ENCODE assay signal across 24 cellular contexts in genomic region chr20:13101701-13102100, GRCh38.
DNase-seq lines count a peak whose midpoint lies in the region; ATAC-seq and TF ChIP-seq lines count a peak whose summit lies in the region.
"Had no signal": no experiment of that assay in that cellular context is flagged by ENCODE, and none has a peak within 500 bp of the region (broad histone marks: within the 10 kb centered on the region; RNA-seq: fewer than 3 reads in every experiment).

No MANE protein-coding gene starts in this region.

- POLR2A ChIA-PET in activated CD4-positive, alpha-beta memory T cell treated with anti-CD3 and anti-CD28 coated beads, Interleukin-2, amount 10 ng/mL, durations not matched to agents 7 days and 5 days (lab: Charles Lee), result no interaction called here

- H3K4me3 ChIP-seq in AG10803 (ENCODE audit: low read length), result no peak overlapping the region
- H3K4me3 ChIP-seq: A549, GM23338 had no signal

- DNase-seq in AG10803 (ENCODE audit: low read depth), result peak; percentile 25
- peak; percentile 57 for DNase-seq in NCI-H82 (lab: John Stamatoyannopoulos, UW)
- DNase-seq in omental fat pad (ENCODE audit: low spot score), result no peak
- DNase-seq in activated CD4-positive, alpha-beta memory T cell treated with anti-CD3 and anti-CD28 coated beads, Interleukin-2, amount 10 ng/mL, durations not matched to agents 7 days and 5 days, result no peak
- DNase-seq in NCI-H1105 treated with DMSO at 0.1 percent for 48 hours (lab: John Stamatoyannopoulos, UW), result no peak
- DNase-seq: activated B cell treated with CpG ODN at 0.5 μM for 24 hours; activated CD8-positive, alpha-beta memory T cell treated with anti-CD3 and anti-CD28 coated beads for 24 hours; activated naive CD8-positive, alpha-beta T cell treated with anti-CD3 and anti-CD28 coated beads for 36 hours; activated T-cell treated with anti-CD3 and anti-CD28 coated beads, Interleukin-2, amount 50 U/mL, for 72 hours; caudate nucleus; hypothalamus; mesendoderm; NCI-H2081; NCI-H524; nephron progenitor cell; SIG-M5 had no signal

- H3K9me3 Mint-ChIP-seq in activated CD4-positive, alpha-beta memory T cell treated with anti-CD3 and anti-CD28 coated beads, Interleukin-2, amount 10 ng/mL, durations not matched to agents 7 days and 5 days, result no peaks in the 10 kb centered on the region
- H3K9me3 Mint-ChIP-seq: activated B cell treated with CpG ODN at 0.5 μM for 24 hours; activated naive CD8-positive, alpha-beta T cell treated with anti-CD3 and anti-CD28 coated beads for 36 hours; activated T-cell treated with anti-CD3 and anti-CD28 coated beads, Interleukin-2, amount 50 U/mL, for 72 hours; GM23338; nephron progenitor cell; stimulated activated effector memory CD8-positive, alpha-beta T cell treated with anti-CD3 and anti-CD28 coated beads, Interleukin-12 subunit alpha, Interleukin-12 subunit beta, amount 100 ng/mL, for 72 hours; T-helper 1 cell treated with Interleukin-12 subunit alpha and Interleukin-12 subunit beta and Interleukin-4 antibody, amounts not matched to agents 30 μg/mL and 1 μg/mL, for 36 hours had no signal

- no peaks in the 10 kb centered on the region for H3K4me1 Mint-ChIP-seq in activated CD4-positive, alpha-beta memory T cell treated with anti-CD3 and anti-CD28 coated beads, Interleukin-2, amount 10 ng/mL, durations not matched to agents 7 days and 5 days
- H3K4me1 Mint-ChIP-seq: activated B cell treated with CpG ODN at 0.5 μM for 24 hours; activated naive CD8-positive, alpha-beta T cell treated with anti-CD3 and anti-CD28 coated beads for 36 hours; CD14-positive monocyte; stimulated activated effector memory CD8-positive, alpha-beta T cell treated with anti-CD3 and anti-CD28 coated beads, Interleukin-12 subunit alpha, Interleukin-12 subunit beta, amount 100 ng/mL, for 72 hours had no signal

- no peaks in the 10 kb centered on the region for H3K36me3 Mint-ChIP-seq in activated CD4-positive, alpha-beta memory T cell treated with anti-CD3 and anti-CD28 coated beads, Interleukin-2, amount 10 ng/mL, durations not matched to agents 7 days and 5 days (ENCODE audit: low read depth)
- H3K36me3 Mint-ChIP-seq: activated naive CD8-positive, alpha-beta T cell treated with anti-CD3 and anti-CD28 coated beads for 36 hours; CD14-positive monocyte; stimulated activated effector memory CD8-positive, alpha-beta T cell treated with anti-CD3 and anti-CD28 coated beads, Interleukin-12 subunit alpha, Interleukin-12 subunit beta, amount 100 ng/mL, for 72 hours had no signal

- H3K4me3 Mint-ChIP-seq in activated CD4-positive, alpha-beta memory T cell treated with anti-CD3 and anti-CD28 coated beads, Interleukin-2, amount 10 ng/mL, durations not matched to agents 7 days and 5 days, result no peak overlapping the region
- H3K4me3 Mint-ChIP-seq: activated B cell treated with CpG ODN at 0.5 μM for 24 hours; activated naive CD8-positive, alpha-beta T cell treated with anti-CD3 and anti-CD28 coated beads for 36 hours; activated T-cell treated with anti-CD3 and anti-CD28 coated beads, Interleukin-2, amount 50 U/mL, for 72 hours; CD14-positive monocyte; GM23338; nephron progenitor cell; stimulated activated effector memory CD8-positive, alpha-beta T cell treated with anti-CD3 and anti-CD28 coated beads, Interleukin-12 subunit alpha, Interleukin-12 subunit beta, amount 100 ng/mL, for 72 hours; T-helper 1 cell treated with Interleukin-12 subunit alpha and Interleukin-12 subunit beta and Interleukin-4 antibody, amounts not matched to agents 30 μg/mL and 1 μg/mL, for 36 hours had no signal

- CTCF ChIA-PET in activated CD4-positive, alpha-beta memory T cell treated with anti-CD3 and anti-CD28 coated beads, Interleukin-2, amount 10 ng/mL, durations not matched to agents 7 days and 5 days (lab: Charles Lee), result no interaction called here

- TF ChIP-seq CTCF in AG10803 (conservative IDR thresholded peaks at IDR 0.05; ENCODE audit: low read length) (no peak), omental fat pad (IDR thresholded peaks at IDR 0.05) (no peak)

- no peak overlapping the region for H3K27ac Mint-ChIP-seq in activated CD4-positive, alpha-beta memory T cell treated with anti-CD3 and anti-CD28 coated beads, Interleukin-2, amount 10 ng/mL, durations not matched to agents 7 days and 5 days
- H3K27ac Mint-ChIP-seq: activated B cell treated with CpG ODN at 0.5 μM for 24 hours; activated naive CD8-positive, alpha-beta T cell treated with anti-CD3 and anti-CD28 coated beads for 36 hours; activated T-cell treated with anti-CD3 and anti-CD28 coated beads, Interleukin-2, amount 50 U/mL, for 72 hours; GM23338; nephron progenitor cell; stimulated activated effector memory CD8-positive, alpha-beta T cell treated with anti-CD3 and anti-CD28 coated beads, Interleukin-12 subunit alpha, Interleukin-12 subunit beta, amount 100 ng/mL, for 72 hours; T-helper 1 cell treated with Interleukin-12 subunit alpha and Interleukin-12 subunit beta and Interleukin-4 antibody, amounts not matched to agents 30 μg/mL and 1 μg/mL, for 36 hours had no signal

- ATAC-seq in esophagus mucosa (peak; percentile 59), omental fat pad (ENCODE audit: low FRiP score) (peak; percentile 35), HG03378 (IDR thresholded peaks at IDR 0.05; ENCODE audit: unreplicated experiment) (no peak), HG03571 (IDR thresholded peaks at IDR 0.05; ENCODE audit: unreplicated experiment) (no peak)
- ATAC-seq: A549; activated T-cell treated with anti-CD3 and anti-CD28 coated beads, Interleukin-2, amount 50 U/mL, for 72 hours; GM23338; stimulated activated effector memory CD8-positive, alpha-beta T cell treated with anti-CD3 and anti-CD28 coated beads, Interleukin-12 subunit alpha, Interleukin-12 subunit beta, amount 100 ng/mL, for 72 hours had no signal

- peaks cover 3% of the 10 kb centered on the region for H3K27me3 Mint-ChIP-seq in activated CD4-positive, alpha-beta memory T cell treated with anti-CD3 and anti-CD28 coated beads, Interleukin-2, amount 10 ng/mL, durations not matched to agents 7 days and 5 days
- H3K27me3 Mint-ChIP-seq: activated naive CD8-positive, alpha-beta T cell treated with anti-CD3 and anti-CD28 coated beads for 36 hours had no signal

Comparison
In these comparisons a context has a peak if more than half of its experiments do, and no peak if none do; other contexts are left out.
1. DNase-seq: peak in AG10803 (single experiment) and NCI-H82 (single experiment); none in omental fat pad (single experiment), activated CD4-positive, alpha-beta memory T cell treated with anti-CD3 and anti-CD28 coated beads, Interleukin-2, amount 10 ng/mL, durations not matched to agents 7 days and 5 days (single experiment) and NCI-H1105 treated with DMSO at 0.1 percent for 48 hours (single experiment).
2. ATAC-seq: peak in esophagus mucosa (single experiment) and omental fat pad (single experiment); none in HG03378 (single experiment) and HG03571 (single experiment).